Comparison of ENCODE assay signal across 10 cellular contexts in the genomic region with DNA sequence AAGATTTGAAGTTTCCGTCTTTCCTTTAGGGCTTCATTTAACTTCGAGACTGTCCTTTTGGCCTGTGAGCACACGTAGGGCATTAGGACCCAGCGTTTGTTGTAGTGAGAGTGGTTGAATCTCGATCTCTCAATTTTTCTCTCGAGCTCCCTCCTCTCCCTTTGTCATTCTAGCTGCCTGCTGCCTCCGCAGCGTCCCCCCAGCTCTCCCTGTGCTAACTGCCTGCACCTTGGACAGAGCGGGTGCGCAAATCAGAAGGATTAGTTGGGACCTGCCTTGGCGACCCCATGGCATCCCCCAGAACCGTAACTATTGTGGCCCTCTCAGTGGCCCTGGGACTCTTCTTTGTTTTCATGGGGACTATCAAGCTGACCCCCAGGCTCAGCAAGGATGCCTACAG. TPM values are rescaled to one million over a fixed set of nuclear protein-coding genes. Genes with fewer than 3 reads are reported as not detected.
DNase-seq lines count a peak whose midpoint lies in the region; ATAC-seq and TF ChIP-seq lines count a peak whose summit lies in the region.
"Had no signal": no experiment of that assay in that cellular context is flagged by ENCODE, and none has a peak within 500 bp of the region (broad histone marks: within the 10 kb centered on the region; RNA-seq: fewer than 3 reads in every experiment).

A gene with protein sequence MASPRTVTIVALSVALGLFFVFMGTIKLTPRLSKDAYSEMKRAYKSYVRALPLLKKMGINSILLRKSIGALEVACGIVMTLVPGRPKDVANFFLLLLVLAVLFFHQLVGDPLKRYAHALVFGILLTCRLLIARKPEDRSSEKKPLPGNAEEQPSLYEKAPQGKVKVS (plus strand): TSS at position 164 of the 400 bp plus-strand sequence. CDS start 124 bp downstream, at position 288.

- H3K9ac ChIP-seq in muscle layer of colon (ENCODE audit: low read length): peak within 1 kb of the TSS; percentile 57

- H3K27ac ChIP-seq in muscle layer of colon (ENCODE audit: low read depth, low read length) (peak within 1 kb of the TSS; percentile 19), PC-9 (no peak within 1 kb of the TSS)
- H3K27ac ChIP-seq: VCaP had no signal

- no peak within 1 kb of the TSS for H2AFZ ChIP-seq in PC-9

- H3F3A ChIP-seq in PC-9 (ENCODE audit: insufficient read depth, low read depth): no peaks in the 10 kb centered on the region

- no peaks in the 10 kb centered on the region for H4K20me1 ChIP-seq in PC-9 (ENCODE audit: insufficient read depth)

- no peaks in the 10 kb centered on the region for H3K79me2 ChIP-seq in PC-9 (ENCODE audit: low read depth)

- intact Hi-C loops in PC-9 (cut with micrococcal nuclease; ENCODE audit: unreplicated experiment): no loop called here

- TF ChIP-seq CTCF in type B pancreatic cell (conservative IDR thresholded peaks at IDR 0.05): no peak
- no peak for TF ChIP-seq CTCF in PC-9 (conservative IDR thresholded peaks at IDR 0.05)

- no TSS peak for BruUV-seq in PC-9 (replicated peaks; lab: Mats Ljungman, UMichigan)

- H3K4me1 ChIP-seq in muscle layer of colon (ENCODE audit: insufficient read depth, low read length) (no peaks in the 10 kb centered on the region), PC-9 (replicated peaks; ENCODE audit: insufficient read depth) (no peaks in the 10 kb centered on the region)

- peaks cover 9% of the 10 kb centered on the region for H3K27me3 Mint-ChIP-seq in activated naive CD8-positive, alpha-beta T cell
- peaks cover 20% of the 10 kb centered on the region for H3K27me3 Mint-ChIP-seq in activated naive CD8-positive, alpha-beta T cell treated with anti-CD3 and anti-CD28 coated beads for 36 hours
- no peaks in the 10 kb centered on the region for H3K27me3 Mint-ChIP-seq in type B pancreatic cell

- H3K27ac Mint-ChIP-seq in activated naive CD8-positive, alpha-beta T cell: no peak within 1 kb of the TSS
- no peak within 1 kb of the TSS for H3K27ac Mint-ChIP-seq in activated naive CD8-positive, alpha-beta T cell treated with anti-CD3 and anti-CD28 coated beads for 36 hours
- no peak within 1 kb of the TSS for H3K27ac Mint-ChIP-seq in type B pancreatic cell

- DNase-seq in activated naive CD8-positive, alpha-beta T cell treated with anti-CD3 and anti-CD28 coated beads for 36 hours: no peak
- DNase-seq in ecto neural progenitor cell (ENCODE audit: low spot score): peak; percentile 47
- DNase-seq in type B pancreatic cell (ENCODE audit: extremely low spot score, unreplicated experiment): no peak
- DNase-seq in PC-9: no peak
- DNase-seq in activated T-cell treated with anti-CD3 and anti-CD28 coated beads, Interleukin-2, amount 50 U/mL, for 1 hour: no peak

- peak within 1 kb of the TSS; percentile 42 for H3K4me3 Mint-ChIP-seq in activated naive CD8-positive, alpha-beta T cell
- no peak within 1 kb of the TSS for H3K4me3 Mint-ChIP-seq in activated naive CD8-positive, alpha-beta T cell treated with anti-CD3 and anti-CD28 coated beads for 36 hours
- H3K4me3 Mint-ChIP-seq in type B pancreatic cell: peak within 1 kb of the TSS; percentile 88

- H3K4me2 ChIP-seq in PC-9: no peak within 1 kb of the TSS

- H3K36me3 Mint-ChIP-seq in activated naive CD8-positive, alpha-beta T cell: no peaks in the 10 kb centered on the region
- H3K36me3 Mint-ChIP-seq in activated naive CD8-positive, alpha-beta T cell treated with anti-CD3 and anti-CD28 coated beads for 36 hours: no peaks in the 10 kb centered on the region
- H3K36me3 Mint-ChIP-seq in type B pancreatic cell: no peaks in the 10 kb centered on the region

- peaks cover 0 to 6% of the 10 kb centered on the region in 2 donors for H3K27me3 ChIP-seq in muscle layer of colon (ENCODE audit: control insufficient read depth in 1 of 2, insufficient read depth in 2 of 2, low read length in 2 of 2)
- no peaks in the 10 kb centered on the region for H3K27me3 ChIP-seq in PC-9 (ENCODE audit: insufficient read depth, low read depth)

- H3K9me3 Mint-ChIP-seq in activated naive CD8-positive, alpha-beta T cell (ENCODE audit: low read depth): no peaks in the 10 kb centered on the region
- H3K9me3 Mint-ChIP-seq in activated naive CD8-positive, alpha-beta T cell treated with anti-CD3 and anti-CD28 coated beads for 36 hours: no peaks in the 10 kb centered on the region
- H3K9me3 Mint-ChIP-seq in type B pancreatic cell: no peaks in the 10 kb centered on the region

- H3K9me3 ChIP-seq in muscle layer of colon (ENCODE audit: low read length) (no peaks in the 10 kb centered on the region), PC-9 (ENCODE audit: insufficient read depth, low read depth) (no peaks in the 10 kb centered on the region)

- POLR2A ChIA-PET in PC-9 (lab: Charles Lee; ENCODE audit: unreplicated experiment): interaction anchor here (0.6 kb wide), 1 partner anchor 10 kb away, joined by 3 read pairs; no protein-coding TSS in a partner anchor

- CTCF ChIA-PET in PC-9 (lab: Charles Lee): no interaction called here

- H3K36me3 ChIP-seq in muscle layer of colon (ENCODE audit: insufficient read depth, low read length): no peaks in the 10 kb centered on the region
- no peaks in the 10 kb centered on the region for H3K36me3 ChIP-seq in PC-9 (ENCODE audit: low read depth)

- ATAC-seq in HG02623 (IDR thresholded peaks at IDR 0.05; ENCODE audit: unreplicated experiment): no peak

- H3K9me2 ChIP-seq in PC-9 (ENCODE audit: insufficient read depth): no peaks in the 10 kb centered on the region; the same call in 1 of the 2 replicates

- H3K4me1 Mint-ChIP-seq in activated naive CD8-positive, alpha-beta T cell (ENCODE audit: low read depth): peaks cover 5% of the 10 kb centered on the region
- H3K4me1 Mint-ChIP-seq in activated naive CD8-positive, alpha-beta T cell treated with anti-CD3 and anti-CD28 coated beads for 36 hours: no peaks in the 10 kb centered on the region
- peaks cover 5% of the 10 kb centered on the region for H3K4me1 Mint-ChIP-seq in type B pancreatic cell (ENCODE audit: unreplicated experiment)

- H3K4me3 ChIP-seq in muscle layer of colon (ENCODE audit: low read depth in 1 of 2, low read length in 2 of 2): peak within 1 kb of the TSS; percentile 28 to 75
- H3K4me3 ChIP-seq in PC-9: no peak within 1 kb of the TSS

RNA-seq across cellular contexts. Expression of the gene that starts here (rescaled TPM):
- total RNA-seq in activated naive CD8-positive, alpha-beta T cell treated with anti-CD3 and anti-CD28 coated beads for 36 hours: not detected
- 3.0 and 5.6 TPM in 2 replicates for total RNA-seq in type B pancreatic cell (ENCODE audit: low replicate concordance)
- not detected in 2 replicates for total RNA-seq in PC-9 (2021)
- total RNA-seq: mononuclear cell had no signal
